Comparison of ENCODE assay signal across 30 cellular contexts in the genomic region with DNA sequence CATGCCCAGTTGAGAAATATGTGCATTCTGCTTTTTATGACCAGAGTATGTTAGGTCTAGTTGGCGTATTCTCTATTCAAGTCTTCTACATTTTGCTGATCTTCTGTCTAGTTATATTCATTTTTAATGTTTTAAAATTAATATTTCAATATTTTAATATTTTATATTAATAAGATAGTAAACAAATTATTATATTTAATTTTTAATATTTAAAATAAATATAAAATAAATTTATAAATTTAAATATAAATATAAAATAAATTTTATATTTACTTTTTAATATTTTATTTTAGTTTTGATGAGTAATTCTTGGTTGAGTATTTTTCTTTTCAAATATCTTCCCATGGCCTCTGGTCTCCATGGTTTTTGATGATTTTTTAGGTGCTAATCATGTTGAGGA.
"Had no signal": no experiment of that assay in that cellular context is flagged by ENCODE, and none has a peak within 500 bp of the region (broad histone marks: within the 10 kb centered on the region; RNA-seq: fewer than 3 reads in every experiment).

No MANE protein-coding gene starts in this region.

- H3K36me3 ChIP-seq: adrenal gland, colonic mucosa, esophagus muscularis mucosa, gastroesophageal sphincter, heart right ventricle had no signal

- DNase-seq: activated B cell treated with CpG ODN at 0.5 μM for 24 hours; activated CD4-positive, alpha-beta T cell treated with anti-CD3 and anti-CD28 coated beads for 48 hours; activated CD4-positive, alpha-beta T cell treated with anti-CD3 and anti-CD28 coated beads, Interleukin-2, amount 50 U/mL, for 1 hour; activated CD4-positive, alpha-beta T cell treated with anti-CD3 and anti-CD28 coated beads, Interleukin-2, amount 50 U/mL, for 48 hours; activated CD8-positive, alpha-beta memory T cell treated with anti-CD3 and anti-CD28 coated beads, Interleukin-2, amount 10 ng/mL, durations not matched to agents 7 days and 5 days; activated CD8-positive, alpha-beta memory T cell treated with anti-CD3 and anti-CD28 coated beads, Interleukin-2, amount 50 U/mL, for 4 hours; activated CD8-positive, alpha-beta T cell treated with anti-CD3 and anti-CD28 coated beads, Interleukin-2, amount 10 ng/mL, durations not matched to agents 7 days and 5 days; activated effector memory CD4-positive, alpha-beta T cell treated with anti-CD3 and anti-CD28 coated beads, Interleukin-2, amount 50 U/mL, for 16 hours; activated naive CD4-positive, alpha-beta T cell treated with anti-CD3 and anti-CD28 coated beads for 36 hours; activated naive CD8-positive, alpha-beta T cell treated with anti-CD3 and anti-CD28 coated beads for 36 hours; activated naive CD8-positive, alpha-beta T cell treated with anti-CD3 and anti-CD28 coated beads, Interleukin-2, amount 50 U/mL, for 24 hours; activated T-cell treated with anti-CD3 and anti-CD28 coated beads, Interleukin-2, amount 50 U/mL, for 1 hour; activated T-cell treated with anti-CD3 and anti-CD28 coated beads, Interleukin-2, amount 50 U/mL, for 48 hours; adrenal gland; amygdala; aorta; body of pancreas; caudate nucleus; colonic mucosa; effector memory CD4-positive, alpha-beta T cell; endodermal cell; erythroblast; foreskin keratinocyte; heart right ventricle; T-helper 2 cell had no signal

- H3K27ac ChIP-seq: adrenal gland, body of pancreas, colonic mucosa, esophagus muscularis mucosa, foreskin keratinocyte, gastroesophageal sphincter, heart right ventricle, hepatocyte, VCaP had no signal

- H3K4me1 ChIP-seq: adrenal gland, body of pancreas, colonic mucosa, esophagus muscularis mucosa, foreskin keratinocyte, gastroesophageal sphincter, heart right ventricle had no signal

- ATAC-seq: activated CD4-positive, CD25-positive, alpha-beta regulatory T cell treated with anti-CD3 and anti-CD28 coated beads, Interleukin-2, amount 50 U/mL, for 24 hours; activated CD8-positive, alpha-beta memory T cell treated with anti-CD3 and anti-CD28 coated beads, Interleukin-2, amount 10 ng/mL, durations not matched to agents 7 days and 5 days; activated CD8-positive, alpha-beta T cell treated with anti-CD3 and anti-CD28 coated beads, Interleukin-2, amount 10 ng/mL, durations not matched to agents 7 days and 5 days; activated naive CD8-positive, alpha-beta T cell treated with anti-CD3 and anti-CD28 coated beads, Interleukin-2, amount 50 U/mL, for 24 hours; body of pancreas; foreskin keratinocyte; gastroesophageal sphincter; heart right ventricle had no signal

- H3K27me3 ChIP-seq: adrenal gland, body of pancreas, colonic mucosa, esophagus muscularis mucosa, foreskin keratinocyte, gastroesophageal sphincter, heart right ventricle, hepatocyte had no signal

- H3K4me3 ChIP-seq: adrenal gland, body of pancreas, colonic mucosa, esophagus muscularis mucosa, gastroesophageal sphincter, heart right ventricle, hepatocyte had no signal

- H3K9me3 ChIP-seq: adrenal gland, body of pancreas, colonic mucosa, esophagus muscularis mucosa, gastroesophageal sphincter, heart right ventricle had no signal
